In the genomic region with DNA sequence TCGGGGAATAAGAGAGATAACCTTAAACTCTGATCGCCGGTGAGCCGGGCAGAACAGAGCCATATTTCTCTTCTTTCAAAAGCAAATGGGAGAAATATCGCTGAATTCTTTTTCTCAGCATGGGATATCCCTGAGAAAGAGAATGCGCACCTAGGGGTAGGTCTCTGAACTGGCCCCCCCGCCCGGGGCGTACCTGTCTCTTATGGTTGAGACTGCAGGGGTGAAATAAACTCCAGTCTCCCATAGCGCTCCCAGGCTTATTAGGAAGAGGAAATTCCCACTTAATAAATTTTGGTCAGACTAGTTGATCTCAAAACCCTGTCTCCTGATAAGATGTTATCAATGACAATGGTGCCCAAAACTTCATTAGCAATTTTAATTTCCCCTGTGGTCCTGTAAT, we compare ENCODE assay signal across 8 cellular contexts. TPM values are rescaled to one million over a fixed set of nuclear protein-coding genes. Genes with fewer than 3 reads are reported as not detected.
"Had no signal": no experiment of that assay in that cellular context is flagged by ENCODE, and none has a peak within 500 bp of the region (broad histone marks: within the 10 kb centered on the region; RNA-seq: fewer than 3 reads in every experiment).

No MANE protein-coding gene starts in this region.

RNA-seq across cellular contexts. Expression of gene ADAMTS5, which starts 58.8 kb away (rescaled TPM):
- total RNA-seq: activated CD4-positive, alpha-beta memory T cell treated with anti-CD3 and anti-CD28 coated beads, Interleukin-2, amount 10 ng/mL, durations not matched to agents 7 days and 5 days; activated CD4-positive, alpha-beta T cell treated with anti-CD3 and anti-CD28 coated beads for 36 hours; activated CD4-positive, alpha-beta T cell treated with anti-CD3 and anti-CD28 coated beads, Interleukin-2, amount 10 ng/mL, durations not matched to agents 7 days and 5 days; activated naive CD4-positive, alpha-beta T cell treated with anti-CD3 and anti-CD28 coated beads, Interleukin-2, amount 50 U/mL, for 72 hours; activated naive CD8-positive, alpha-beta T cell treated with anti-CD3 and anti-CD28 coated beads, Interleukin-2, amount 10 ng/mL, durations not matched to agents 7 days and 5 days; activated T-cell treated with anti-CD3 and anti-CD28 coated beads, Interleukin-2, amount 50 U/mL, for 72 hours; foreskin keratinocyte; T-helper 17 cell had no signal
- polyA plus RNA-seq: foreskin keratinocyte had no signal
